In genomic region chr6:129120856-129121255, GRCh38 we compare ENCODE assay signal across 17 cellular contexts.
DNase-seq lines count a peak whose midpoint lies in the region; ATAC-seq and TF ChIP-seq lines count a peak whose summit lies in the region.
"Had no signal": no experiment of that assay in that cellular context is flagged by ENCODE, and none has a peak within 500 bp of the region (broad histone marks: within the 10 kb centered on the region; RNA-seq: fewer than 3 reads in every experiment).

No MANE protein-coding gene starts in this region.

- intact Hi-C loops in Right ventricle myocardium inferior (cut with DNase I) (no loop called here), esophagus squamous epithelium (cut with DNase I) (no loop called here)

- H3K27ac Mint-ChIP-seq in endodermal cell = no peak overlapping the region
- H3K27ac Mint-ChIP-seq in activated T-helper 17 cell treated with anti-CD3 and anti-CD28 coated beads, Interleukin-2, amount 50 U/mL, for 72 hours = no peak overlapping the region
- H3K27ac Mint-ChIP-seq: activated naive CD4-positive, alpha-beta T cell treated with anti-CD3 and anti-CD28 coated beads, Interleukin-2, amount 10 ng/mL, durations not matched to agents 7 days and 5 days had no signal

- ATAC-seq in Right ventricle myocardium inferior (peak; percentile 50), foreskin keratinocyte (no peak), HG02610 (IDR thresholded peaks at IDR 0.05; ENCODE audit: unreplicated experiment) (no peak)
- no peak for ATAC-seq in activated T-helper 17 cell treated with anti-CD3 and anti-CD28 coated beads, Interleukin-2, amount 50 U/mL, for 72 hours (replicated peaks)
- ATAC-seq: A549 had no signal

- H3K4me1 ChIP-seq in right atrium auricular region (peaks cover 0 to 23% of the 10 kb centered on the region in 2 donors), endodermal cell (ENCODE audit: control insufficient read depth, insufficient read depth, low read length) (no peaks in the 10 kb centered on the region), esophagus squamous epithelium (no peaks in the 10 kb centered on the region), foreskin keratinocyte (no peaks in the 10 kb centered on the region)
- H3K4me1 ChIP-seq: A549 had no signal

- H3K9me3 Mint-ChIP-seq in endodermal cell = no peaks in the 10 kb centered on the region
- H3K9me3 Mint-ChIP-seq in activated T-helper 17 cell treated with anti-CD3 and anti-CD28 coated beads, Interleukin-2, amount 50 U/mL, for 72 hours = no peaks in the 10 kb centered on the region
- H3K9me3 Mint-ChIP-seq: activated naive CD4-positive, alpha-beta T cell treated with anti-CD3 and anti-CD28 coated beads, Interleukin-2, amount 10 ng/mL, durations not matched to agents 7 days and 5 days had no signal

- H3K9ac ChIP-seq in endodermal cell (ENCODE audit: extremely low read depth, low read length, poor library complexity, severe bottlenecking) = no peak overlapping the region

- no peak for TF ChIP-seq POLR2A in esophagus squamous epithelium (IDR thresholded peaks at IDR 0.05)

- H3K27me3 ChIP-seq in right atrium auricular region = no peaks in the 10 kb centered on the region
- no peaks in the 10 kb centered on the region for H3K27me3 ChIP-seq in endodermal cell (ENCODE audit: control insufficient read depth, insufficient read depth, low read length, poor library complexity, severe bottlenecking)
- H3K27me3 ChIP-seq in esophagus squamous epithelium = no peaks in the 10 kb centered on the region
- H3K27me3 ChIP-seq in foreskin keratinocyte = no peaks in the 10 kb centered on the region
- H3K27me3 ChIP-seq: cardiac muscle cell had no signal

- DNase-seq in Right ventricle myocardium inferior (ENCODE audit: missing footprints) (no peak), right atrium auricular region (ENCODE audit: low spot score) (no peak), endodermal cell (no peak), myocyte (ENCODE audit: low read depth) (peak; percentile 60), esophagus squamous epithelium (lab: John Stamatoyannopoulos, UW) (no peak), foreskin keratinocyte (no peak)
- DNase-seq: activated CD4-positive, CD25-positive, alpha-beta regulatory T cell; activated naive CD4-positive, alpha-beta T cell treated with anti-CD3 and anti-CD28 coated beads, Interleukin-2, amount 10 ng/mL, durations not matched to agents 7 days and 5 days; COR-L47; GF-D8; NCI-H187; NCI-H510A; stimulated activated CD4-positive, alpha-beta T cell treated with anti-CD3 and anti-CD28 coated beads, Interleukin-15, amount 100 ng/mL, for 24 hours had no signal

- no peak overlapping the region for H3K4me3 ChIP-seq in right atrium auricular region
- no peak overlapping the region for H3K4me3 ChIP-seq in endodermal cell (ENCODE audit: low read length)
- H3K4me3 ChIP-seq in esophagus squamous epithelium = no peak overlapping the region
- H3K4me3 ChIP-seq: A549, cardiac muscle cell had no signal

- TF ChIP-seq CTCF in right atrium auricular region (IDR thresholded peaks at IDR 0.05) = no peak
- TF ChIP-seq CTCF in endodermal cell (conservative IDR thresholded peaks at IDR 0.05) = no peak
- TF ChIP-seq CTCF in esophagus squamous epithelium (IDR thresholded peaks at IDR 0.05) = no peak
- TF ChIP-seq CTCF in foreskin keratinocyte (conservative IDR thresholded peaks at IDR 0.05) = no peak

- no peaks in the 10 kb centered on the region for H3K36me3 ChIP-seq in right atrium auricular region
- no peaks in the 10 kb centered on the region for H3K36me3 ChIP-seq in endodermal cell (ENCODE audit: control insufficient read depth, insufficient read depth, low read length)
- no peaks in the 10 kb centered on the region for H3K36me3 ChIP-seq in esophagus squamous epithelium
- H3K36me3 ChIP-seq: cardiac muscle cell had no signal

- no peaks in the 10 kb centered on the region for H3K4me1 Mint-ChIP-seq in endodermal cell
- H3K4me1 Mint-ChIP-seq in activated T-helper 17 cell treated with anti-CD3 and anti-CD28 coated beads, Interleukin-2, amount 50 U/mL, for 72 hours = no peaks in the 10 kb centered on the region
- H3K4me1 Mint-ChIP-seq: activated naive CD4-positive, alpha-beta T cell treated with anti-CD3 and anti-CD28 coated beads, Interleukin-2, amount 10 ng/mL, durations not matched to agents 7 days and 5 days had no signal

- peak overlapping the region in 1 of 2 donors; percentile 38 for H3K27ac ChIP-seq in right atrium auricular region
- peak overlapping the region; percentile 77 for H3K27ac ChIP-seq in endodermal cell (ENCODE audit: low read depth, low read length)
- peak overlapping the region in 2 of 4 donors; percentile 16 to 40 for H3K27ac ChIP-seq in esophagus squamous epithelium
- no peak overlapping the region for H3K27ac ChIP-seq in foreskin keratinocyte
- H3K27ac ChIP-seq: A549, cardiac muscle cell had no signal

- H3K27me3 Mint-ChIP-seq in endodermal cell (ENCODE audit: insufficient read depth) = no peaks in the 10 kb centered on the region
- peaks cover 3% of the 10 kb centered on the region for H3K27me3 Mint-ChIP-seq in activated T-helper 17 cell treated with anti-CD3 and anti-CD28 coated beads, Interleukin-2, amount 50 U/mL, for 72 hours
- H3K27me3 Mint-ChIP-seq: activated naive CD4-positive, alpha-beta T cell treated with anti-CD3 and anti-CD28 coated beads, Interleukin-2, amount 10 ng/mL, durations not matched to agents 7 days and 5 days had no signal

- H3K9me3 ChIP-seq in right atrium auricular region (no peaks in the 10 kb centered on the region), endodermal cell (ENCODE audit: control insufficient read depth, low read length) (no peaks in the 10 kb centered on the region), esophagus squamous epithelium (no peaks in the 10 kb centered on the region)
- H3K9me3 ChIP-seq: A549 had no signal

- 71% methylated on average over 2 of the region's 3 CpGs; no CpG with 5 or more reads in 1 of the 2 experiments for WGBS in endodermal cell (ENCODE audit: insufficient coverage in 1 of 2, insufficient read length in 1 of 2), 2 experiments
- 47 to 64% methylated on average over 3 of the region's 3 CpGs for WGBS in esophagus squamous epithelium, 2 donors

- H3K36me3 Mint-ChIP-seq in endodermal cell (ENCODE audit: low read depth) = no peaks in the 10 kb centered on the region
- no peaks in the 10 kb centered on the region for H3K36me3 Mint-ChIP-seq in activated T-helper 17 cell treated with anti-CD3 and anti-CD28 coated beads, Interleukin-2, amount 50 U/mL, for 72 hours (ENCODE audit: low read depth)
- H3K36me3 Mint-ChIP-seq: activated naive CD4-positive, alpha-beta T cell treated with anti-CD3 and anti-CD28 coated beads, Interleukin-2, amount 10 ng/mL, durations not matched to agents 7 days and 5 days had no signal

- H3K4me3 Mint-ChIP-seq in endodermal cell = no peak overlapping the region
- no peak overlapping the region for H3K4me3 Mint-ChIP-seq in activated T-helper 17 cell treated with anti-CD3 and anti-CD28 coated beads, Interleukin-2, amount 50 U/mL, for 72 hours
- H3K4me3 Mint-ChIP-seq: activated naive CD4-positive, alpha-beta T cell treated with anti-CD3 and anti-CD28 coated beads, Interleukin-2, amount 10 ng/mL, durations not matched to agents 7 days and 5 days had no signal
